23 cellular contexts compared by ENCODE assay signal in the genomic region with DNA sequence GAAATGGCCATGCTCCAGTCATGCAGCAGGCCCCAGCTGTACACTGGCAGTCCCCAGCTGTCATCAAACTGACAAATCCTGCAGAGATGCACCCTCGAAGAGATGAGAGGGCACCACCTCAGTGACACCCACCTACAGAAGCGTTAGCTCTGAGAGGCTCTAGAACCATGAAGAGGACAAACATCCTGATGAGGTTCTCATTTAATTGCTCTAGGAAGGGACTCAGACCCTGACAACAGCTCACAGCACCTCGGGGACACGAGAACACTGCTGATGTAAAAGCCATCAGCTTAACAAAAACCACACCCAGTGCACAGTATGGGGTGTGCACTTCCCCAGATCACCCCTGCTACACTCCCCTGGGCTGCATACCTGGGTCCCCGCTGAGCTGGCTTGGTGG.
"Had no signal": no experiment of that assay in that cellular context is flagged by ENCODE, and none has a peak within 500 bp of the region (broad histone marks: within the 10 kb centered on the region; RNA-seq: fewer than 3 reads in every experiment).

No MANE protein-coding gene starts in this region.

- DNase-seq: cerebellar nuclear complex; cortex of kidney; effector memory CD8-positive, alpha-beta T cell; head of caudate nucleus; kidney; nephron progenitor cell; occipital lobe; ovary; psoas muscle; right cardiac atrium; sigmoid colon; stimulated activated CD4-positive, alpha-beta T cell treated with anti-CD3 and anti-CD28 coated beads, Interleukin-15, amount 100 ng/mL, for 24 hours; stimulated activated CD4-positive, alpha-beta T cell treated with anti-CD3 and anti-CD28 coated beads, Interleukin-2, amount 100 ng/mL, for 48 hours; stimulated activated naive B cell treated with anti-CD40 and anti-IgM and Interleukin-4, amounts not matched to agents 10 μg/mL and 1 μg/mL and 100 μg/mL, for 72 hours; trophoblast cell had no signal

- H3K27ac Mint-ChIP-seq: effector memory CD8-positive, alpha-beta T cell; memory B cell; nephron progenitor cell; stimulated activated naive B cell treated with anti-CD40 and anti-IgM and Interleukin-4, amounts not matched to agents 10 μg/mL and 1 μg/mL and 100 μg/mL, for 72 hours; stimulated activated naive CD8-positive, alpha-beta T cell treated with anti-CD3 and anti-CD28 coated beads, Interleukin-15, Interleukin-2, amounts not matched to agents 100 ng/mL and 50 ng/mL, for 24 hours had no signal

- ATAC-seq: effector memory CD8-positive, alpha-beta T cell; left lobe of liver; psoas muscle; right cardiac atrium; stimulated activated naive B cell treated with anti-CD40 and anti-IgM and Interleukin-4, amounts not matched to agents 10 μg/mL and 1 μg/mL and 100 μg/mL, for 72 hours had no signal

- H3K27me3 ChIP-seq: hepatocyte, ovary, sigmoid colon had no signal

- H3K4me2 ChIP-seq: hepatocyte had no signal

- FAIRE-seq: endometrium, frontal cortex, kidney had no signal

- H3K9me3 ChIP-seq: ovary, psoas muscle, sigmoid colon, thoracic aorta had no signal

- H3K27me3 Mint-ChIP-seq: effector memory CD8-positive, alpha-beta T cell; memory B cell; stimulated activated naive CD8-positive, alpha-beta T cell treated with anti-CD3 and anti-CD28 coated beads, Interleukin-15, Interleukin-2, amounts not matched to agents 100 ng/mL and 50 ng/mL, for 24 hours had no signal

- H3K9me3 Mint-ChIP-seq: effector memory CD8-positive, alpha-beta T cell; memory B cell; nephron progenitor cell; stimulated activated naive B cell treated with anti-CD40 and anti-IgM and Interleukin-4, amounts not matched to agents 10 μg/mL and 1 μg/mL and 100 μg/mL, for 72 hours; stimulated activated naive CD8-positive, alpha-beta T cell treated with anti-CD3 and anti-CD28 coated beads, Interleukin-15, Interleukin-2, amounts not matched to agents 100 ng/mL and 50 ng/mL, for 24 hours had no signal

- H3K27ac ChIP-seq: hepatocyte, ovary, psoas muscle, sigmoid colon, thoracic aorta had no signal

- H3K4me3 Mint-ChIP-seq: effector memory CD8-positive, alpha-beta T cell; stimulated activated naive B cell treated with anti-CD40 and anti-IgM and Interleukin-4, amounts not matched to agents 10 μg/mL and 1 μg/mL and 100 μg/mL, for 72 hours; stimulated activated naive CD8-positive, alpha-beta T cell treated with anti-CD3 and anti-CD28 coated beads, Interleukin-15, Interleukin-2, amounts not matched to agents 100 ng/mL and 50 ng/mL, for 24 hours had no signal

- H2AFZ ChIP-seq: hepatocyte had no signal

- H3K36me3 ChIP-seq: ovary had no signal

- H3K4me3 ChIP-seq: hepatocyte, lung, ovary, psoas muscle, sigmoid colon, thoracic aorta had no signal
